Comparison of ENCODE assay signal across 1 cellular context in the genomic region with DNA sequence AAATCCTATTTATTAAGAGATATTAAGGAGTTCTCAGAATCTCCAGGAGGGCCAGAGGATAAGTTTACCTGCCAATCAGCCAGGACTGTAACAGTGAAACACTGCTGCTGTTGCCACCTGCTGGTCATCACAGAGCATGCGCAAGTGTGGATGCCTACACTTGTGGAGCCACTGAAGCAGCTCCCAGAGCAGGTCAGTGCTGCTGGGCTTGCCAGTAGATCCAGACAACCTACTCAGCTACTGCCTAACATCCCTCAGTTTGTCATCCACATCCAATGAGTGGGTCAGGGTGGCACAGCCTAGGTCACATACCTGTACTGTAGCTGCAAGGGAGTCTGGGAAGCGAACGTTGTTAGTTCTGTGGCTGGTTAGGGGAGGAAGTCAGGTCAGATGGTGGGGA.
TF ChIP-seq lines count a peak whose summit lies in the region.

No MANE protein-coding gene starts in this region.

TF ChIP-seq in HEK293, 187 proteins besides CTCF, POLR2A, EP300 and RAD21:
- TF ChIP-seq, protein P1, sequence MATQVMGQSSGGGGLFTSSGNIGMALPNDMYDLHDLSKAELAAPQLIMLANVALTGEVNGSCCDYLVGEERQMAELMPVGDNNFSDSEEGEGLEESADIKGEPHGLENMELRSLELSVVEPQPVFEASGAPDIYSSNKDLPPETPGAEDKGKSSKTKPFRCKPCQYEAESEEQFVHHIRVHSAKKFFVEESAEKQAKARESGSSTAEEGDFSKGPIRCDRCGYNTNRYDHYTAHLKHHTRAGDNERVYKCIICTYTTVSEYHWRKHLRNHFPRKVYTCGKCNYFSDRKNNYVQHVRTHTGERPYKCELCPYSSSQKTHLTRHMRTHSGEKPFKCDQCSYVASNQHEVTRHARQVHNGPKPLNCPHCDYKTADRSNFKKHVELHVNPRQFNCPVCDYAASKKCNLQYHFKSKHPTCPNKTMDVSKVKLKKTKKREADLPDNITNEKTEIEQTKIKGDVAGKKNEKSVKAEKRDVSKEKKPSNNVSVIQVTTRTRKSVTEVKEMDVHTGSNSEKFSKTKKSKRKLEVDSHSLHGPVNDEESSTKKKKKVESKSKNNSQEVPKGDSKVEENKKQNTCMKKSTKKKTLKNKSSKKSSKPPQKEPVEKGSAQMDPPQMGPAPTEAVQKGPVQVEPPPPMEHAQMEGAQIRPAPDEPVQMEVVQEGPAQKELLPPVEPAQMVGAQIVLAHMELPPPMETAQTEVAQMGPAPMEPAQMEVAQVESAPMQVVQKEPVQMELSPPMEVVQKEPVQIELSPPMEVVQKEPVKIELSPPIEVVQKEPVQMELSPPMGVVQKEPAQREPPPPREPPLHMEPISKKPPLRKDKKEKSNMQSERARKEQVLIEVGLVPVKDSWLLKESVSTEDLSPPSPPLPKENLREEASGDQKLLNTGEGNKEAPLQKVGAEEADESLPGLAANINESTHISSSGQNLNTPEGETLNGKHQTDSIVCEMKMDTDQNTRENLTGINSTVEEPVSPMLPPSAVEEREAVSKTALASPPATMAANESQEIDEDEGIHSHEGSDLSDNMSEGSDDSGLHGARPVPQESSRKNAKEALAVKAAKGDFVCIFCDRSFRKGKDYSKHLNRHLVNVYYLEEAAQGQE (tag by site-specific recombination; IDR thresholded peaks at IDR 0.05), result no peak
- peak; percentile 86 for TF ChIP-seq SCRT2 (tag by site-specific recombination; IDR thresholded peaks at IDR 0.05)
- 0 out of 2 replicates have a peak, but pooled peaks have one; percentile 35 for TF ChIP-seq ZNF658 (tag by site-specific recombination; IDR thresholded peaks at IDR 0.05)
- peak; percentile 19; the same call in 1 of the 2 replicates for TF ChIP-seq ZNF654 (tag by site-specific recombination; IDR thresholded peaks at IDR 0.05; ENCODE audit: low read depth)
- 0 out of 2 replicates have a peak, but pooled peaks have one; percentile 35 for TF ChIP-seq ZNF610 (tag by site-specific recombination; IDR thresholded peaks at IDR 0.05; ENCODE audit: borderline replicate concordance)
- no peak for TF ChIP-seq ZNF184 (tag by site-specific recombination; IDR thresholded peaks at IDR 0.05)
- TF ChIP-seq ZEB2 (tag by site-specific recombination; IDR thresholded peaks at IDR 0.05), result 0 out of 2 replicates have a peak, but pooled peaks have one; percentile 31
- TF ChIP-seq, protein P2, sequence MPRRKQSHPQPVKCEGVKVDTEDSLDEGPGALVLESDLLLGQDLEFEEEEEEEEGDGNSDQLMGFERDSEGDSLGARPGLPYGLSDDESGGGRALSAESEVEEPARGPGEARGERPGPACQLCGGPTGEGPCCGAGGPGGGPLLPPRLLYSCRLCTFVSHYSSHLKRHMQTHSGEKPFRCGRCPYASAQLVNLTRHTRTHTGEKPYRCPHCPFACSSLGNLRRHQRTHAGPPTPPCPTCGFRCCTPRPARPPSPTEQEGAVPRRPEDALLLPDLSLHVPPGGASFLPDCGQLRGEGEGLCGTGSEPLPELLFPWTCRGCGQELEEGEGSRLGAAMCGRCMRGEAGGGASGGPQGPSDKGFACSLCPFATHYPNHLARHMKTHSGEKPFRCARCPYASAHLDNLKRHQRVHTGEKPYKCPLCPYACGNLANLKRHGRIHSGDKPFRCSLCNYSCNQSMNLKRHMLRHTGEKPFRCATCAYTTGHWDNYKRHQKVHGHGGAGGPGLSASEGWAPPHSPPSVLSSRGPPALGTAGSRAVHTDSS (tag by site-specific recombination; IDR thresholded peaks at IDR 0.05), result no peak
- peak; percentile 97 for TF ChIP-seq TRIM28 (IDR thresholded peaks at IDR 0.05; ENCODE audit: borderline replicate concordance, low read length)
- TF ChIP-seq SCRT1 (tag by site-specific recombination; IDR thresholded peaks at IDR 0.05; ENCODE audit: borderline replicate concordance), result peak; percentile 47; the same call in 1 of the 2 replicates
- TF ChIP-seq ZNF2 (tag by site-specific recombination; IDR thresholded peaks at IDR 0.05), result 0 out of 2 replicates have a peak, but pooled peaks have one; percentile 32
- no peak for TF ChIP-seq ZNF114 (tag by site-specific recombination; IDR thresholded peaks at IDR 0.05)
- peak; percentile 82 for TF ChIP-seq SETDB1 (IDR thresholded peaks at IDR 0.05; ENCODE audit: insufficient read length, low read length)
